ENCODE assay signal across 23 cellular contexts in the genomic region with DNA sequence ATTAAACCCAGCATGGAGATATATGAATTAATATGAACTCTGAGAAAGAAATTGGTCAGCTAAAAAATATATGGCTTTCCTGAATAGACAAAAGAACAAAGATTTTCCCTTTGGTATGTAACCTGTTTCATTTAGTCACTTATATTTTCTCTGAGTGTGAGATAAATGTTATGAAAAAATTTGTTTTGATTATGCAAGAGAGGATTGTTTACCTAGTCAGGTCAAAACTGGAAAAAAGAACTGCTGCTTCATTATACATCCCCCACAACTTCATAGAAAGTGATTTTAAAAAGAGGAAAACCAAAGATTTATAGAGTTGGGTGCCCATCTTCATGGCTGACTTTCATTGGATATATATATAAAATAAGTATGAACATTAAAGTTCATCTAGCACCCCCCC.
DNase-seq lines count a peak whose midpoint lies in the region; ATAC-seq and TF ChIP-seq lines count a peak whose summit lies in the region.
"Had no signal": no experiment of that assay in that cellular context is flagged by ENCODE, and none has a peak within 500 bp of the region (broad histone marks: within the 10 kb centered on the region; RNA-seq: fewer than 3 reads in every experiment).

No MANE protein-coding gene starts in this region.

- peak overlapping the region in 7 of 11 experiments; percentile 9 to 72 (median 59); a peak in 13 of 22 replicates for H3K9ac ChIP-seq in BLaER1 treated with 17β-estradiol and CSF1 and Interleukin-3, amounts not matched to agents 10 nM and 100 nM
- H3K9ac ChIP-seq: BLaER1, GM23248, KMS-11 had no signal

- peaks cover 16% of the 10 kb centered on the region for H3F3A ChIP-seq in PC-9 (ENCODE audit: insufficient read depth, low read depth)

- H3K36me3 ChIP-seq in BLaER1 treated with 17β-estradiol and CSF1 and Interleukin-3, amounts not matched to agents 10 nM and 100 nM, result no peaks in the 10 kb centered on the region
- H3K36me3 ChIP-seq in PC-9 (ENCODE audit: low read depth), result no peaks in the 10 kb centered on the region
- H3K36me3 ChIP-seq: BLaER1, Peyer's patch had no signal

- TF ChIP-seq CTCF in PC-9 (conservative IDR thresholded peaks at IDR 0.05) (no peak), nephron (IDR thresholded peaks at IDR 0.05; ENCODE audit: unreplicated experiment in 3 of 3) (no peak)

- POLR2A ChIA-PET in PC-9 (lab: Charles Lee; ENCODE audit: unreplicated experiment) (interaction anchor here (0.6 kb wide), 1 partner anchor 224 kb away, joined by 6 read pairs; no protein-coding TSS in a partner anchor), T-cell (lab: Charles Lee) (no interaction called here)

- no peaks in the 10 kb centered on the region for H3K79me2 ChIP-seq in PC-9 (ENCODE audit: low read depth)

- no peaks in the 10 kb centered on the region for H3K36me3 Mint-ChIP-seq in dendritic cell treated with granulocyte-macrophage colony-stimulating factor and Interleukin-4, amounts not matched to agents 40 ng/mL and 50 ng/mL, for 4 days (ENCODE audit: low read depth)
- H3K36me3 Mint-ChIP-seq in nephron (ENCODE audit: low read depth) (no peaks in the 10 kb centered on the region), T-cell (no peaks in the 10 kb centered on the region)
- H3K36me3 Mint-ChIP-seq in natural killer cell treated with Interleukin-12 subunit alpha and Interleukin-12 subunit beta and Interleukin-15 and Interleukin-18, amount 100 ng/mL, for 72 hours, result no peaks in the 10 kb centered on the region
- H3K36me3 Mint-ChIP-seq: CD4-positive, alpha-beta memory T cell had no signal

- H3K4me3 Mint-ChIP-seq in dendritic cell treated with granulocyte-macrophage colony-stimulating factor and Interleukin-4, amounts not matched to agents 40 ng/mL and 50 ng/mL, for 4 days, result no peak overlapping the region
- H3K4me3 Mint-ChIP-seq in nephron, result no peak overlapping the region
- no peak overlapping the region for H3K4me3 Mint-ChIP-seq in T-cell
- H3K4me3 Mint-ChIP-seq in natural killer cell treated with Interleukin-12 subunit alpha and Interleukin-12 subunit beta and Interleukin-15 and Interleukin-18, amount 100 ng/mL, for 72 hours, result no peak overlapping the region
- H3K4me3 Mint-ChIP-seq: CD4-positive, alpha-beta memory T cell; H9; HFFc6 had no signal

- H4K20me1 ChIP-seq in BLaER1 treated with 17β-estradiol and CSF1 and Interleukin-3, amounts not matched to agents 10 nM and 100 nM, result no peaks in the 10 kb centered on the region
- no peaks in the 10 kb centered on the region for H4K20me1 ChIP-seq in PC-9 (ENCODE audit: insufficient read depth)
- H4K20me1 ChIP-seq: BLaER1 had no signal

- BruUV-seq in PC-9 (replicated peaks; lab: Mats Ljungman, UMichigan), result no TSS peak

- CTCF ChIA-PET in PC-9 (lab: Charles Lee) (no interaction called here), T-cell (lab: Charles Lee) (no interaction called here)

- no peak overlapping the region for H3K4me3 ChIP-seq in BLaER1 treated with 17β-estradiol and CSF1 and Interleukin-3, amounts not matched to agents 10 nM and 100 nM
- H3K4me3 ChIP-seq in PC-9, result no peak overlapping the region
- H3K4me3 ChIP-seq: BLaER1, GM23248, Peyer's patch had no signal

- no peak overlapping the region for H2AFZ ChIP-seq in PC-9
- H2AFZ ChIP-seq: GM23248 had no signal

- H3K4me2 ChIP-seq in BLaER1 treated with 17β-estradiol and CSF1 and Interleukin-3, amounts not matched to agents 10 nM and 100 nM, result peak overlapping the region in 9 of 11 experiments; percentile 2 to 77 (median 58); a peak in 15 of 22 replicates
- peak overlapping the region; percentile 23 for H3K4me2 ChIP-seq in PC-9
- H3K4me2 ChIP-seq: BLaER1, KMS-11 had no signal

- H3K9me3 ChIP-seq in BLaER1 treated with 17β-estradiol and CSF1 and Interleukin-3, amounts not matched to agents 10 nM and 100 nM (replicated peaks in 1 of 11), result peaks cover 0 to 24% (median 7%) of the 10 kb centered on the region in 11 experiments; a peak in 9 of 22 replicates
- no peaks in the 10 kb centered on the region for H3K9me3 ChIP-seq in PC-9 (ENCODE audit: insufficient read depth, low read depth)
- H3K9me3 ChIP-seq: BLaER1, Peyer's patch had no signal

- no peak for ATAC-seq in T-cell (replicated peaks in 1 of 4)
- ATAC-seq in natural killer cell treated with Interleukin-12 subunit alpha and Interleukin-12 subunit beta and Interleukin-15 and Interleukin-18, amount 100 ng/mL, for 72 hours, result no peak
- ATAC-seq: Right ventricle myocardium inferior had no signal

- intact Hi-C loops in PC-9 (cut with micrococcal nuclease; ENCODE audit: unreplicated experiment), result no loop called here
- intact Hi-C loops in dendritic cell treated with granulocyte-macrophage colony-stimulating factor and Interleukin-4, amounts not matched to agents 40 ng/mL and 50 ng/mL, for 4 days (cut with micrococcal nuclease), result no loop called here

- peaks cover 27 to 80% (median 58%) of the 10 kb centered on the region in 10 experiments for H3K4me1 ChIP-seq in BLaER1 treated with 17β-estradiol and CSF1 and Interleukin-3, amounts not matched to agents 10 nM and 100 nM
- peaks cover 33% of the 10 kb centered on the region for H3K4me1 ChIP-seq in PC-9 (replicated peaks; ENCODE audit: insufficient read depth)
- H3K4me1 ChIP-seq: Peyer's patch had no signal

- H3K9me3 Mint-ChIP-seq in dendritic cell treated with granulocyte-macrophage colony-stimulating factor and Interleukin-4, amounts not matched to agents 40 ng/mL and 50 ng/mL, for 4 days, result peaks cover 3% of the 10 kb centered on the region
- H3K9me3 Mint-ChIP-seq in nephron (peaks cover 4% of the 10 kb centered on the region), T-cell (no peaks in the 10 kb centered on the region)
- H3K9me3 Mint-ChIP-seq in natural killer cell treated with Interleukin-12 subunit alpha and Interleukin-12 subunit beta and Interleukin-15 and Interleukin-18, amount 100 ng/mL, for 72 hours, result no peaks in the 10 kb centered on the region
- H3K9me3 Mint-ChIP-seq: CD4-positive, alpha-beta memory T cell; H9; HFFc6 had no signal

- peak overlapping the region; percentile 20 for H3K27ac Mint-ChIP-seq in dendritic cell treated with granulocyte-macrophage colony-stimulating factor and Interleukin-4, amounts not matched to agents 40 ng/mL and 50 ng/mL, for 4 days
- H3K27ac Mint-ChIP-seq in nephron, result peak overlapping the region in 2 of 3 experiments; percentile 0 to 5
- H3K27ac Mint-ChIP-seq in T-cell, result no peak overlapping the region
- H3K27ac Mint-ChIP-seq in natural killer cell treated with Interleukin-12 subunit alpha and Interleukin-12 subunit beta and Interleukin-15 and Interleukin-18, amount 100 ng/mL, for 72 hours, result no peak overlapping the region
- H3K27ac Mint-ChIP-seq: CD4-positive, alpha-beta memory T cell; H9; HFFc6 had no signal

- peaks cover 45% of the 10 kb centered on the region for H3K4me1 Mint-ChIP-seq in dendritic cell treated with granulocyte-macrophage colony-stimulating factor and Interleukin-4, amounts not matched to agents 40 ng/mL and 50 ng/mL, for 4 days (ENCODE audit: low read depth)
- peaks cover 14% of the 10 kb centered on the region for H3K4me1 Mint-ChIP-seq in nephron
- H3K4me1 Mint-ChIP-seq in T-cell, result peaks cover 28 to 38% (median 29%) of the 10 kb centered on the region in 3 donors
- H3K4me1 Mint-ChIP-seq in natural killer cell treated with Interleukin-12 subunit alpha and Interleukin-12 subunit beta and Interleukin-15 and Interleukin-18, amount 100 ng/mL, for 72 hours (ENCODE audit: low read depth in 2 of 2), result peaks cover 16 to 21% of the 10 kb centered on the region in 2 donors

- H3K27me3 ChIP-seq in BLaER1 treated with 17β-estradiol and CSF1 and Interleukin-3, amounts not matched to agents 10 nM and 100 nM, result no peaks in the 10 kb centered on the region
- no peaks in the 10 kb centered on the region for H3K27me3 ChIP-seq in PC-9 (ENCODE audit: insufficient read depth, low read depth)
- H3K27me3 ChIP-seq: BLaER1, Peyer's patch had no signal

- peaks cover 9% of the 10 kb centered on the region for H3K27me3 Mint-ChIP-seq in dendritic cell treated with granulocyte-macrophage colony-stimulating factor and Interleukin-4, amounts not matched to agents 40 ng/mL and 50 ng/mL, for 4 days
- no peaks in the 10 kb centered on the region for H3K27me3 Mint-ChIP-seq in nephron (ENCODE audit: low read depth)
- H3K27me3 Mint-ChIP-seq in T-cell, result no peaks in the 10 kb centered on the region
- H3K27me3 Mint-ChIP-seq in natural killer cell treated with Interleukin-12 subunit alpha and Interleukin-12 subunit beta and Interleukin-15 and Interleukin-18, amount 100 ng/mL, for 72 hours, result peaks cover 5 to 6% of the 10 kb centered on the region in 2 donors

- peak overlapping the region; percentile 39 to 98 (median 93); a peak in 20 of 22 replicates for H3K27ac ChIP-seq in BLaER1 treated with 17β-estradiol and CSF1 and Interleukin-3, amounts not matched to agents 10 nM and 100 nM
- peak overlapping the region; percentile 35 for H3K27ac ChIP-seq in PC-9
- H3K27ac ChIP-seq: BLaER1, GM23248, KMS-11, Peyer's patch had no signal

- no peaks in the 10 kb centered on the region for H3K9me2 ChIP-seq in PC-9 (ENCODE audit: insufficient read depth)

- DNase-seq in PC-9, result peak in 1 of 2 experiments; percentile 66
- DNase-seq in T-cell, result no peak
- no peak for DNase-seq in dedifferentiated amniotic fluid mesenchymal stem cell (ENCODE audit: extremely low spot score)
- no peak for DNase-seq in natural killer cell treated with Interleukin-12 subunit alpha and Interleukin-12 subunit beta and Interleukin-15 and Interleukin-18, amount 100 ng/mL, for 72 hours (ENCODE audit: low spot score)
- no peak for DNase-seq in inferior parietal cortex (ENCODE audit: extremely low spot score)
- DNase-seq: CD4-positive, alpha-beta memory T cell; DMS153; GM23248; H9; HFFc6; NCI-H1105 treated with DMSO at 0.1 percent for 48 hours; NCI-H2081; NCI-H2171; NCI-H345; NCI-H524; NCI-H774; Peyer's patch had no signal

Comparison
In these comparisons a context has a peak if more than half of its experiments do, and no peak if none do; other contexts are left out.
1. H3K27ac Mint-ChIP-seq: peak in dendritic cell treated with granulocyte-macrophage colony-stimulating factor and Interleukin-4, amounts not matched to agents 40 ng/mL and 50 ng/mL, for 4 days (single experiment) and nephron (2 of 3); none in T-cell (0 of 2) and natural killer cell treated with Interleukin-12 subunit alpha and Interleukin-12 subunit beta and Interleukin-15 and Interleukin-18, amount 100 ng/mL, for 72 hours (0 of 2).